8 cellular contexts compared by ENCODE assay signal in the genomic region with DNA sequence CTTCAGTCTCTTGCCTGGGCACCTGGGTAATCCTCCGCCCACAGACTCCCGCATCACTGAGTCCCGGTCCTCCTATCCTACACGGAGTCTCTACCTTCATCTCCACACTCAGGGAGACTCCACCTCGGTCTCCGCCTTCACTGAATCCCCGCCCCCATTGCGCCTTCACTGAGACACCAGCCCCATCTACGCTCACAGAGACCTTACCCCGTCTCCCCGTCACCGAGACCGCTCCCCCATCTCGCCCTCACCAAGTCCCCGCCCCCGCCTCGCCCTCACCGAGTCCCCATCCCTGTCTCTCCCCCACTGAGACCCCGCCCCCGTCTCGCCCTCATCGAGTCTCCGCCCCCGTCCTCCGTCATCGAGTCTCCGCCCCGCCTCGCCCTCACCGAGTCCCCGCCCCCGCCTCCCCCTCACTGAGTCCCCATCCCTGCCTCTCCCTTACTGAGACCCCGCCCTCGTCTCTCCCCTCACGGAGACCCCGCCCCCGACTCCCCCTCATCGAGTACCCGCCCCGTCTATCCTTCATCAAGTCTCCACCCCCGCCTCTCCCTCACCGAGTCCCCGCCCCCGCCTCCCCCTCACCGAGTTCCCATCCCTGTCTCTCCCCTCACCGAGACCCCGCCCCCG. TPM values are rescaled to one million over a fixed set of nuclear protein-coding genes. Genes with fewer than 3 reads are reported as not detected.
A peak's percentile ranks its signal among the peaks of the same experiment; 100 is the strongest.
DNase-seq lines count a peak whose midpoint lies in the region; ATAC-seq and TF ChIP-seq lines count a peak whose summit lies in the region.

No MANE protein-coding gene starts in this region.

- DNase-seq in DMS79 (lab: John Stamatoyannopoulos, UW) = peak; percentile 92
- DNase-seq in NCI-H524 treated with DMSO at 0.1 percent for 48 hours (lab: John Stamatoyannopoulos, UW) = peak; percentile 34
- peak; percentile 97 for DNase-seq in activated CD4-positive, alpha-beta T cell treated with anti-CD3 and anti-CD28 coated beads, Interleukin-2, amount 50 U/mL, for 1 hour
- DNase-seq in coronary artery (ENCODE audit: low spot score) = peak; percentile 98
- DNase-seq in left colon = peak; percentile 98
- DNase-seq in stimulated activated CD4-positive, alpha-beta T cell treated with anti-CD3 and anti-CD28 coated beads, Interleukin-15, amount 100 ng/mL, for 48 hours (ENCODE audit: low read depth in 2 of 2) = peak; percentile 88 to 94

- peak overlapping the region; percentile 92 to 97 for H3K27ac ChIP-seq in coronary artery

- ATAC-seq in HG02973 (IDR thresholded peaks at IDR 0.05; ENCODE audit: unreplicated experiment) = peak; percentile 25
- ATAC-seq in left colon = peak; percentile 69
- ATAC-seq in HG02571 (IDR thresholded peaks at IDR 0.05; ENCODE audit: unreplicated experiment) = no peak

- intact Hi-C loops in left colon (cut with DNase I, micrococcal nuclease) = loop anchor here (10.0 kb wide), 2 partner anchors 167 to 657 kb away; partner anchors contain the start of gene ZNF561 (in 1 of the 2)

- TF ChIP-seq CTCF in coronary artery (IDR thresholded peaks at IDR 0.05) = no peak

- H3K4me3 ChIP-seq in coronary artery = peak overlapping the region; percentile 89

RNA-seq across cellular contexts. Expression of gene ZNF846, which starts 23.1 kb away (rescaled TPM):
- total RNA-seq in left colon = 10 to 100 TPM; 10.2 to 11.9 TPM

RNA-seq across cellular contexts. Expression of gene FBXL12, which starts 27.2 kb away (rescaled TPM):
- 10 to 100 TPM; 26.5 to 31.1 TPM for total RNA-seq in left colon

RNA-seq across cellular contexts. Expression of gene UBL5, which starts 36.1 kb away (rescaled TPM):
- total RNA-seq in left colon = 100 to 1,000 TPM; 280 to 315 TPM

RNA-seq across cellular contexts. Expression of gene PIN1, which starts 43.5 kb away (rescaled TPM):
- total RNA-seq in left colon = 10 to 100 TPM; 44.3 to 48.2 TPM

Comparison
In these comparisons a context has a peak if more than half of its experiments do, and no peak if none do; other contexts are left out.
1. DNase-seq: peak in every context shown above with its lines; median percentile 98 in coronary artery; 98 in left colon; 97 in activated CD4-positive, alpha-beta T cell treated with anti-CD3 and anti-CD28 coated beads, Interleukin-2, amount 50 U/mL, for 1 hour; 92 in DMS79; 91 in stimulated activated CD4-positive, alpha-beta T cell treated with anti-CD3 and anti-CD28 coated beads, Interleukin-15, amount 100 ng/mL, for 48 hours; 34 in NCI-H524 treated with DMSO at 0.1 percent for 48 hours.